ENCODE assay signal across 12 cellular contexts in the genomic region with DNA sequence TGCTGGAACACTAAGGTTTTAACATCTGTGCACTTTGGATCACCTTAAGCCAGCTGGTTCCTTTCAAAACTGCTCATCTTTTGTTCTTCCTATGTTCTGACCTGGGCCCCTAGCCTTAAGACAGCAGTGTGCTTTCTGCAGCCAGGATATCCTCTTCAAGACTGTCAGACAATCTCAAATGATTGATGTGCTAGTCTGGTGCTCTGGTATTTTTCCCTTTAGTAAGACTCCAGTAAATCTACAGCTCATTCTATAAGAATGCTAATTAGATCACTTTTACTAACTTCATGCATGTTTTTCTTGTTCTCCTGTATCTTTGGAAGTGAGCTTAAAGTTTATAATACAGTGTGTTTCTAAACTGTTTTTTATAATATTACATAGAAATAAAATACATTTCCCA.
DNase-seq lines count a peak whose midpoint lies in the region; ATAC-seq, FAIRE-seq and TF ChIP-seq lines count a peak whose summit lies in the region.
"Had no signal": no experiment of that assay in that cellular context is flagged by ENCODE, and none has a peak within 500 bp of the region (broad histone marks: within the 10 kb centered on the region; RNA-seq: fewer than 3 reads in every experiment).

No MANE protein-coding gene starts in this region.

- FAIRE-seq in astrocyte (lab: Jason Lieb, UNC) (peak; percentile 34), urothelium cell line (lab: Jason Lieb, UNC) (no peak)

- no peak overlapping the region for H3K4me3 ChIP-seq in left ventricle myocardium inferior
- no peak overlapping the region for H3K4me3 ChIP-seq in astrocyte (ENCODE audit: insufficient read depth, low read depth, low read length)

- peak overlapping the region; percentile 78 for H3K27ac ChIP-seq in left ventricle myocardium inferior (replicated peaks)
- peak overlapping the region; percentile 65 for H3K27ac ChIP-seq in astrocyte (ENCODE audit: low read depth, low read length)

- no peaks in the 10 kb centered on the region for H3K9me3 ChIP-seq in left ventricle myocardium inferior (replicated peaks)
- H3K9me3 ChIP-seq in astrocyte (ENCODE audit: insufficient read depth, low read depth, low read length) = no peaks in the 10 kb centered on the region

- H3K79me2 ChIP-seq in astrocyte (ENCODE audit: insufficient read depth, low read length) = no peaks in the 10 kb centered on the region

- no peak for ATAC-seq in activated CD8-positive, alpha-beta T cell treated with anti-CD3 and anti-CD28 coated beads for 36 hours
- ATAC-seq: stimulated activated naive B cell treated with anti-CD40 and anti-IgM and Interleukin-4, amounts not matched to agents 10 μg/mL and 1 μg/mL and 100 μg/mL, for 72 hours had no signal

- H4K20me1 ChIP-seq in astrocyte (ENCODE audit: insufficient read depth, low read length) = no peaks in the 10 kb centered on the region

- TF ChIP-seq CTCF in left ventricle myocardium inferior (IDR thresholded peaks at IDR 0.05; ENCODE audit: borderline replicate concordance) (no peak), astrocyte (IDR thresholded peaks at IDR 0.05; ENCODE audit: insufficient read depth, low read depth, low read length) (no peak)
- TF ChIP-seq CTCF in activated CD8-positive, alpha-beta T cell treated with anti-CD3 and anti-CD28 coated beads for 36 hours (IDR thresholded peaks at IDR 0.05) = no peak

- DNase-seq in left ventricle myocardium inferior = no peak
- no peak for DNase-seq in cardiac septum (ENCODE audit: low spot score)
- peak; percentile 96 for DNase-seq in astrocyte (ENCODE audit: low read depth)
- DNase-seq in islet precursor cell = peak; percentile 73
- peak; percentile 14 for DNase-seq in urothelium cell line (ENCODE audit: low spot score)
- no peak for DNase-seq in activated CD8-positive, alpha-beta T cell treated with anti-CD3 and anti-CD28 coated beads for 36 hours
- no peak for DNase-seq in NCI-H1417 treated with DMSO at 0.1 percent for 48 hours (lab: John Stamatoyannopoulos, UW)
- DNase-seq in activated CD4-positive, alpha-beta T cell treated with anti-CD3 and anti-CD28 coated beads for 1 hour = no peak
- DNase-seq: effector CD8-positive, alpha-beta T cell; MM.1S; stimulated activated CD4-positive, alpha-beta T cell treated with anti-CD3 and anti-CD28 coated beads, Interleukin-12 subunit alpha, Interleukin-12 subunit beta, amount 100 ng/mL, for 4 hours; stimulated activated naive B cell treated with anti-CD40 and anti-IgM and Interleukin-4, amounts not matched to agents 10 μg/mL and 1 μg/mL and 100 μg/mL, for 72 hours had no signal

- no peak overlapping the region for H3K9ac ChIP-seq in astrocyte (ENCODE audit: low read length)

- CTCF ChIA-PET in activated CD8-positive, alpha-beta T cell treated with anti-CD3 and anti-CD28 coated beads for 36 hours (lab: Charles Lee) = interaction anchor here (1.0 to 1.8 kb wide), 2 partner anchors 17 to 139 kb away, joined by 3 to 5 read pairs; no protein-coding TSS in a partner anchor

- H3K9me3 Mint-ChIP-seq in astrocyte (ENCODE audit: unreplicated experiment) = no peaks in the 10 kb centered on the region
- no peaks in the 10 kb centered on the region for H3K9me3 Mint-ChIP-seq in activated CD8-positive, alpha-beta T cell treated with anti-CD3 and anti-CD28 coated beads for 36 hours
- H3K9me3 Mint-ChIP-seq: stimulated activated naive B cell treated with anti-CD40 and anti-IgM and Interleukin-4, amounts not matched to agents 10 μg/mL and 1 μg/mL and 100 μg/mL, for 72 hours had no signal

- H3K36me3 Mint-ChIP-seq in astrocyte (ENCODE audit: low read depth, unreplicated experiment) = no peaks in the 10 kb centered on the region
- no peaks in the 10 kb centered on the region for H3K36me3 Mint-ChIP-seq in activated CD8-positive, alpha-beta T cell treated with anti-CD3 and anti-CD28 coated beads for 36 hours (ENCODE audit: low read depth)
- H3K36me3 Mint-ChIP-seq: stimulated activated naive B cell treated with anti-CD40 and anti-IgM and Interleukin-4, amounts not matched to agents 10 μg/mL and 1 μg/mL and 100 μg/mL, for 72 hours had no signal

- H3K4me3 Mint-ChIP-seq in astrocyte (ENCODE audit: unreplicated experiment) = peak overlapping the region; percentile 50
- no peak overlapping the region for H3K4me3 Mint-ChIP-seq in activated CD8-positive, alpha-beta T cell treated with anti-CD3 and anti-CD28 coated beads for 36 hours
- H3K4me3 Mint-ChIP-seq: stimulated activated naive B cell treated with anti-CD40 and anti-IgM and Interleukin-4, amounts not matched to agents 10 μg/mL and 1 μg/mL and 100 μg/mL, for 72 hours had no signal

- intact Hi-C loops in left ventricle myocardium inferior (cut with micrococcal nuclease) (no loop called here), cardiac septum (cut with DNase I) (loop anchor here (1.0 kb wide), 1 partner anchor 56 kb away; no protein-coding TSS in a partner anchor)
- intact Hi-C loops in activated CD8-positive, alpha-beta T cell treated with anti-CD3 and anti-CD28 coated beads for 36 hours (cut with micrococcal nuclease) = no loop called here

- H3K27ac Mint-ChIP-seq in astrocyte (ENCODE audit: unreplicated experiment) = peak overlapping the region; percentile 94
- no peak overlapping the region for H3K27ac Mint-ChIP-seq in activated CD8-positive, alpha-beta T cell treated with anti-CD3 and anti-CD28 coated beads for 36 hours
- H3K27ac Mint-ChIP-seq: stimulated activated naive B cell treated with anti-CD40 and anti-IgM and Interleukin-4, amounts not matched to agents 10 μg/mL and 1 μg/mL and 100 μg/mL, for 72 hours had no signal

- POLR2A ChIA-PET in activated CD8-positive, alpha-beta T cell treated with anti-CD3 and anti-CD28 coated beads for 36 hours (lab: Charles Lee) = interaction anchor here (1.0 kb wide), 1 partner anchor 128 kb away, joined by 3 read pairs; no protein-coding TSS in a partner anchor

- peak overlapping the region; percentile 53 for H3K4me2 ChIP-seq in astrocyte (ENCODE audit: low read length)

- H3K4me1 Mint-ChIP-seq in astrocyte (ENCODE audit: low read depth, unreplicated experiment) = peaks cover 46% of the 10 kb centered on the region
- no peaks in the 10 kb centered on the region for H3K4me1 Mint-ChIP-seq in activated CD8-positive, alpha-beta T cell treated with anti-CD3 and anti-CD28 coated beads for 36 hours (ENCODE audit: low read depth)
- H3K4me1 Mint-ChIP-seq: stimulated activated naive B cell treated with anti-CD40 and anti-IgM and Interleukin-4, amounts not matched to agents 10 μg/mL and 1 μg/mL and 100 μg/mL, for 72 hours had no signal

- H3K27me3 Mint-ChIP-seq in astrocyte (ENCODE audit: low read depth, unreplicated experiment) = no peaks in the 10 kb centered on the region
- H3K27me3 Mint-ChIP-seq in activated CD8-positive, alpha-beta T cell treated with anti-CD3 and anti-CD28 coated beads for 36 hours = no peaks in the 10 kb centered on the region
- H3K27me3 Mint-ChIP-seq: stimulated activated naive B cell treated with anti-CD40 and anti-IgM and Interleukin-4, amounts not matched to agents 10 μg/mL and 1 μg/mL and 100 μg/mL, for 72 hours had no signal

- H3K4me1 ChIP-seq in left ventricle myocardium inferior (peaks cover 46% of the 10 kb centered on the region), astrocyte (ENCODE audit: insufficient read depth, low read length) (peaks cover 21% of the 10 kb centered on the region)

- H3K36me3 ChIP-seq in left ventricle myocardium inferior (no peaks in the 10 kb centered on the region), astrocyte (ENCODE audit: insufficient read depth, low read length) (no peaks in the 10 kb centered on the region)

- H2AFZ ChIP-seq in astrocyte (ENCODE audit: low read depth, low read length) = no peak overlapping the region

- no peaks in the 10 kb centered on the region for H3K27me3 ChIP-seq in left ventricle myocardium inferior (ENCODE audit: low read depth)
- no peaks in the 10 kb centered on the region for H3K27me3 ChIP-seq in astrocyte (ENCODE audit: insufficient read depth, low read length)

Comparison
In these comparisons a context has a peak if more than half of its experiments do, and no peak if none do; other contexts are left out.
1. DNase-seq: peak in astrocyte (single experiment), islet precursor cell (single experiment) and urothelium cell line (single experiment); none in left ventricle myocardium inferior (single experiment), cardiac septum (single experiment), activated CD8-positive, alpha-beta T cell treated with anti-CD3 and anti-CD28 coated beads for 36 hours (single experiment), NCI-H1417 treated with DMSO at 0.1 percent for 48 hours (single experiment) and activated CD4-positive, alpha-beta T cell treated with anti-CD3 and anti-CD28 coated beads for 1 hour (single experiment).